ENCODE assay signal across 21 cellular contexts in genomic region chr11:11425806-11426205, GRCh38.
DNase-seq lines count a peak whose midpoint lies in the region; ATAC-seq and TF ChIP-seq lines count a peak whose summit lies in the region.
"Had no signal": no experiment of that assay in that cellular context is flagged by ENCODE, and none has a peak within 500 bp of the region (broad histone marks: within the 10 kb centered on the region; RNA-seq: fewer than 3 reads in every experiment).

No MANE protein-coding gene starts in this region.

- H3K9me3 Mint-ChIP-seq in osteocyte (ENCODE audit: unreplicated experiment) = no peaks in the 10 kb centered on the region
- H3K9me3 Mint-ChIP-seq in activated T-helper 17 cell treated with anti-CD3 and anti-CD28 coated beads, Interleukin-2, amount 50 U/mL, for 72 hours = no peaks in the 10 kb centered on the region
- H3K9me3 Mint-ChIP-seq: CD4-positive, alpha-beta T cell; IgD-negative memory B cell had no signal

- H3K4me1 Mint-ChIP-seq in osteocyte (ENCODE audit: unreplicated experiment) = peaks cover 58% of the 10 kb centered on the region
- no peaks in the 10 kb centered on the region for H3K4me1 Mint-ChIP-seq in activated T-helper 17 cell treated with anti-CD3 and anti-CD28 coated beads, Interleukin-2, amount 50 U/mL, for 72 hours
- H3K4me1 Mint-ChIP-seq: IgD-negative memory B cell had no signal

- H3K4me3 Mint-ChIP-seq in osteocyte (ENCODE audit: unreplicated experiment) = no peak overlapping the region
- H3K4me3 Mint-ChIP-seq in activated T-helper 17 cell treated with anti-CD3 and anti-CD28 coated beads, Interleukin-2, amount 50 U/mL, for 72 hours = no peak overlapping the region
- H3K4me3 Mint-ChIP-seq: CD4-positive, alpha-beta T cell; IgD-negative memory B cell had no signal

- ATAC-seq in HG02798 (IDR thresholded peaks at IDR 0.05; ENCODE audit: poor library complexity, unreplicated experiment) (no peak), GM18909 (IDR thresholded peaks at IDR 0.05; ENCODE audit: poor library complexity, unreplicated experiment) (no peak)
- ATAC-seq in activated T-helper 17 cell treated with anti-CD3 and anti-CD28 coated beads, Interleukin-2, amount 50 U/mL, for 72 hours (replicated peaks) = no peak

- H3K4me3 ChIP-seq in fibroblast of mammary gland (ENCODE audit: control insufficient read depth, low read depth, low read length) = no peak overlapping the region
- H3K4me3 ChIP-seq: BLaER1 treated with 17β-estradiol and CSF1 and Interleukin-3, amounts not matched to agents 10 nM and 100 nM; HAP-1; SK-N-MC had no signal

- TF ChIP-seq CTCF in fibroblast of mammary gland (conservative IDR thresholded peaks at IDR 0.05; ENCODE audit: control insufficient read depth, insufficient read depth, low read depth, low read length) (no peak), osteocyte (IDR thresholded peaks at IDR 0.05) (no peak)

- peaks cover 9% of the 10 kb centered on the region for H3K36me3 Mint-ChIP-seq in osteocyte (ENCODE audit: unreplicated experiment)
- no peaks in the 10 kb centered on the region for H3K36me3 Mint-ChIP-seq in activated T-helper 17 cell treated with anti-CD3 and anti-CD28 coated beads, Interleukin-2, amount 50 U/mL, for 72 hours (ENCODE audit: low read depth)
- H3K36me3 Mint-ChIP-seq: IgD-negative memory B cell had no signal

- peak overlapping the region; percentile 89 for H3K27ac Mint-ChIP-seq in osteocyte (ENCODE audit: unreplicated experiment)
- H3K27ac Mint-ChIP-seq in activated T-helper 17 cell treated with anti-CD3 and anti-CD28 coated beads, Interleukin-2, amount 50 U/mL, for 72 hours = no peak overlapping the region
- H3K27ac Mint-ChIP-seq: CD4-positive, alpha-beta T cell; IgD-negative memory B cell had no signal

- peak; percentile 30 for DNase-seq in EH (ENCODE audit: low read depth)
- DNase-seq in NCI-H69 (lab: John Stamatoyannopoulos, UW) = peak; percentile 51
- peak; percentile 28 for DNase-seq in fibroblast of mammary gland (ENCODE audit: low read depth)
- no peak for DNase-seq in osteocyte (ENCODE audit: extremely low spot score, unreplicated experiment)
- no peak for DNase-seq in OCI-M1 (lab: John Stamatoyannopoulos, UW)
- DNase-seq: AML-193; CD4-positive, alpha-beta T cell; NCI-H1048; NCI-H1417; NCI-H1694; NCI-H2029 treated with DMSO at 0.1 percent for 48 hours; NCI-H446 treated with DMSO at 0.1 percent for 48 hours; NCI-H526; SIG-M5 had no signal

- H3K27me3 Mint-ChIP-seq in osteocyte (ENCODE audit: unreplicated experiment) = no peaks in the 10 kb centered on the region
- peaks cover 4% of the 10 kb centered on the region for H3K27me3 Mint-ChIP-seq in activated T-helper 17 cell treated with anti-CD3 and anti-CD28 coated beads, Interleukin-2, amount 50 U/mL, for 72 hours
- H3K27me3 Mint-ChIP-seq: CD4-positive, alpha-beta T cell had no signal

Comparison
In these comparisons a context has a peak if more than half of its experiments do, and no peak if none do; other contexts are left out.
1. DNase-seq: peak in EH (single experiment), NCI-H69 (single experiment) and fibroblast of mammary gland (single experiment); none in osteocyte (single experiment) and OCI-M1 (single experiment).